ENCODE assay signal across 9 cellular contexts in genomic region chr17:81453712-81454111, GRCh38. TPM values are rescaled to one million over a fixed set of nuclear protein-coding genes. Genes with fewer than 3 reads are reported as not detected.
DNase-seq lines count a peak whose midpoint lies in the region; ATAC-seq and FAIRE-seq lines count a peak whose summit lies in the region.
"Had no signal": no experiment of that assay in that cellular context is flagged by ENCODE, and none has a peak within 500 bp of the region (broad histone marks: within the 10 kb centered on the region; RNA-seq: fewer than 3 reads in every experiment).

No MANE protein-coding gene starts in this region.

- H3K27me3 Mint-ChIP-seq in T-helper 2 cell treated with Interferon-gamma antibody and Interleukin-4, amounts not matched to agents 5 μg/mL and 100 μg/mL, for 36 hours (ENCODE audit: low read depth) = peaks cover 3% of the 10 kb centered on the region
- peaks cover 3 to 16% (median 7%) of the 10 kb centered on the region in 3 donors for H3K27me3 Mint-ChIP-seq in immature natural killer cell (ENCODE audit: low read depth in 3 of 3)

- H3K36me3 Mint-ChIP-seq in T-helper 2 cell treated with Interferon-gamma antibody and Interleukin-4, amounts not matched to agents 5 μg/mL and 100 μg/mL, for 36 hours (ENCODE audit: low read depth) = no peaks in the 10 kb centered on the region
- no peaks in the 10 kb centered on the region for H3K36me3 Mint-ChIP-seq in immature natural killer cell

- peak overlapping the region; percentile 52 for H3K27ac Mint-ChIP-seq in T-helper 2 cell treated with Interferon-gamma antibody and Interleukin-4, amounts not matched to agents 5 μg/mL and 100 μg/mL, for 36 hours
- peak overlapping the region in 1 of 6 donors; percentile 45 for H3K27ac Mint-ChIP-seq in immature natural killer cell

- DNase-seq in COLO668 (lab: John Stamatoyannopoulos, UW; ENCODE audit: unreplicated experiment) = peak; percentile 3
- peak; percentile 49 for DNase-seq in GM18507 (ENCODE audit: extremely low spot score, insufficient read length, low read depth)
- peak; percentile 55 for DNase-seq in T-helper 2 cell treated with Interferon-gamma antibody and Interleukin-4, amounts not matched to agents 5 μg/mL and 100 μg/mL, for 36 hours (ENCODE audit: low spot score)
- DNase-seq in immature natural killer cell = peak; percentile 36 to 46 (median 45)
- no peak for DNase-seq in MV-4-11 (lab: John Stamatoyannopoulos, UW)
- DNase-seq: activated CD4-positive, CD25-positive, alpha-beta regulatory T cell treated with anti-CD3 and anti-CD28 coated beads, Interleukin-2, amount 50 U/mL, for 72 hours; amniotic stem cell had no signal

- no peak for ATAC-seq in GM19324 (IDR thresholded peaks at IDR 0.05; ENCODE audit: low FRiP score, unreplicated experiment)
- no peak for ATAC-seq in GM21360 (IDR thresholded peaks at IDR 0.05; ENCODE audit: unreplicated experiment)

- peaks cover 8% of the 10 kb centered on the region for H3K4me1 Mint-ChIP-seq in T-helper 2 cell treated with Interferon-gamma antibody and Interleukin-4, amounts not matched to agents 5 μg/mL and 100 μg/mL, for 36 hours (ENCODE audit: low read depth)
- peaks cover 28 to 29% of the 10 kb centered on the region in 2 donors for H3K4me1 Mint-ChIP-seq in immature natural killer cell

- no peak overlapping the region for H3K4me3 Mint-ChIP-seq in T-helper 2 cell treated with Interferon-gamma antibody and Interleukin-4, amounts not matched to agents 5 μg/mL and 100 μg/mL, for 36 hours
- H3K4me3 Mint-ChIP-seq in immature natural killer cell = peak overlapping the region in 3 of 5 donors; percentile 17 to 44 (median 38)

- no peaks in the 10 kb centered on the region for H3K9me3 Mint-ChIP-seq in T-helper 2 cell treated with Interferon-gamma antibody and Interleukin-4, amounts not matched to agents 5 μg/mL and 100 μg/mL, for 36 hours
- H3K9me3 Mint-ChIP-seq in immature natural killer cell = no peaks in the 10 kb centered on the region

- peak; percentile 59 for FAIRE-seq in GM18507 (lab: Jason Lieb, UNC)

RNA-seq across cellular contexts. Expression of gene BAHCC1, which starts 58.5 kb away (rescaled TPM):
- polyA plus RNA-seq in immature natural killer cell = under 1 TPM in 1 of 3 donors, not detected in 2; 0.02 TPM

RNA-seq across cellular contexts. Expression of gene ACTG1, which starts 58.9 kb away (rescaled TPM):
- polyA plus RNA-seq in immature natural killer cell = 1,000 to 10,000 TPM; 1,637 to 3,074 (median 2,788) TPM
